Comparison of ENCODE assay signal across 15 cellular contexts in genomic region chr3:174376346-174376745, GRCh38.
"Had no signal": no experiment of that assay in that cellular context is flagged by ENCODE, and none has a peak within 500 bp of the region (broad histone marks: within the 10 kb centered on the region; RNA-seq: fewer than 3 reads in every experiment).

No MANE protein-coding gene starts in this region.

- H3K9me3 Mint-ChIP-seq: activated naive CD4-positive, alpha-beta T cell treated with anti-CD3 and anti-CD28 coated beads, Interleukin-2, amount 50 U/mL, for 72 hours had no signal

- H3K9me3 ChIP-seq: colonic mucosa, right atrium auricular region, tibial nerve had no signal

- H3K27ac ChIP-seq: colonic mucosa, right atrium auricular region, tibial nerve had no signal

- ATAC-seq: activated naive CD4-positive, alpha-beta T cell treated with anti-CD3 and anti-CD28 coated beads, Interleukin-2, amount 50 U/mL, for 72 hours; left cardiac atrium; naive thymus-derived CD4-positive, alpha-beta T cell; stimulated activated effector memory CD8-positive, alpha-beta T cell treated with anti-CD3 and anti-CD28 coated beads, Interleukin-12 subunit alpha, Interleukin-12 subunit beta, amount 100 ng/mL, for 72 hours had no signal

- H3K27me3 ChIP-seq: colonic mucosa, right atrium auricular region, tibial nerve had no signal

- H3K4me3 Mint-ChIP-seq: activated T-cell treated with anti-CD3 and anti-CD28 coated beads, Interleukin-2, amount 50 U/mL, for 24 hours; immature natural killer cell; naive thymus-derived CD4-positive, alpha-beta T cell; stimulated activated effector memory CD8-positive, alpha-beta T cell treated with anti-CD3 and anti-CD28 coated beads, Interleukin-12 subunit alpha, Interleukin-12 subunit beta, amount 100 ng/mL, for 72 hours had no signal

- H3K27me3 Mint-ChIP-seq: activated T-cell treated with anti-CD3 and anti-CD28 coated beads, Interleukin-2, amount 50 U/mL, for 24 hours; naive thymus-derived CD4-positive, alpha-beta T cell had no signal

- H3K36me3 ChIP-seq: colonic mucosa, right atrium auricular region, tibial nerve had no signal

- H3K4me1 Mint-ChIP-seq: immature natural killer cell; naive thymus-derived CD4-positive, alpha-beta T cell; stimulated activated effector memory CD8-positive, alpha-beta T cell treated with anti-CD3 and anti-CD28 coated beads, Interleukin-12 subunit alpha, Interleukin-12 subunit beta, amount 100 ng/mL, for 72 hours had no signal

- H3K4me1 ChIP-seq: colonic mucosa, right atrium auricular region, tibial nerve had no signal

- H3K4me3 ChIP-seq: colonic mucosa, right atrium auricular region, tibial nerve had no signal

- H3K27ac Mint-ChIP-seq: activated naive CD4-positive, alpha-beta T cell treated with anti-CD3 and anti-CD28 coated beads, Interleukin-2, amount 50 U/mL, for 72 hours; activated T-cell treated with anti-CD3 and anti-CD28 coated beads, Interleukin-2, amount 50 U/mL, for 24 hours; immature natural killer cell; naive thymus-derived CD4-positive, alpha-beta T cell; stimulated activated effector memory CD8-positive, alpha-beta T cell treated with anti-CD3 and anti-CD28 coated beads, Interleukin-12 subunit alpha, Interleukin-12 subunit beta, amount 100 ng/mL, for 72 hours had no signal

- DNase-seq: activated CD4-positive, alpha-beta T cell treated with anti-CD3 and anti-CD28 coated beads, Interleukin-2, amount 50 U/mL, for 4 hours; activated CD4-positive, CD25-positive, alpha-beta regulatory T cell treated with anti-CD3 and anti-CD28 coated beads, Interleukin-2, amount 50 U/mL, for 72 hours; activated effector memory CD4-positive, alpha-beta T cell treated with anti-CD3 and anti-CD28 coated beads, Interleukin-2, amount 50 U/mL, for 16 hours; activated T-cell treated with anti-CD3 and anti-CD28 coated beads, Interleukin-2, amount 50 U/mL, for 24 hours; colonic mucosa; effector CD4-positive, alpha-beta T cell; glutamatergic neuron; immature natural killer cell; left cardiac atrium; naive thymus-derived CD4-positive, alpha-beta T cell; small intestine had no signal
